Comparison of ENCODE assay signal across 24 cellular contexts in genomic region chr1:7407980-7408770, GRCh38.
DNase-seq lines count a peak whose midpoint lies in the region; ATAC-seq and TF ChIP-seq lines count a peak whose summit lies in the region.
"Had no signal": no experiment of that assay in that cellular context is flagged by ENCODE, and none has a peak within 500 bp of the region (broad histone marks: within the 10 kb centered on the region; RNA-seq: fewer than 3 reads in every experiment).

No MANE protein-coding gene starts in this region.

- intact Hi-C loops in natural killer cell (cut with micrococcal nuclease) (no loop called here), aorta (cut with DNase I) (no loop called here), MCF 10A (cut with micrococcal nuclease) (no loop called here)

- no peaks in the 10 kb centered on the region for H3K9me3 ChIP-seq in aorta (ENCODE audit: control insufficient read depth, low read length)
- H3K9me3 ChIP-seq: psoas muscle had no signal

- DNase-seq in natural killer cell treated with Interleukin-12 subunit alpha and Interleukin-12 subunit beta and Interleukin-15 and Interleukin-18, amount 100 ng/mL, for 72 hours (ENCODE audit: low spot score), result peak; percentile 39
- DNase-seq in natural killer cell (no peak), neural crest cell (ENCODE audit: low read depth, low spot score) (peak; percentile 0), aorta (peak; percentile 34 to 55), NK-92 (lab: John Stamatoyannopoulos, UW; ENCODE audit: unreplicated experiment) (no peak), MCF 10A (ENCODE audit: unreplicated experiment) (no peak)
- DNase-seq in central memory CD8-positive, alpha-beta T cell (ENCODE audit: low spot score in 2 of 2), result peak; percentile 4
- DNase-seq in activated naive CD8-positive, alpha-beta T cell treated with anti-CD3 and anti-CD28 coated beads, Interleukin-2, amount 50 U/mL, for 24 hours, result no peak
- DNase-seq: activated naive CD8-positive, alpha-beta T cell treated with anti-CD3 and anti-CD28 coated beads, Interleukin-2, amount 10 ng/mL, durations not matched to agents 7 days and 5 days; brain microvascular endothelial cell; CD8-positive, alpha-beta memory T cell; dermis blood vessel endothelial cell; DMS79; foreskin melanocyte; hippocampal formation; mesenchymal stem cell; NCI-H2029; NCI-H510A; psoas muscle; SHP77 treated with DMSO at 0.1 percent for 48 hours; stimulated activated CD4-positive, alpha-beta T cell treated with anti-CD3 and anti-CD28 coated beads, Interleukin-4, amount 100 ng/mL, for 4 hours; substantia nigra had no signal

- H3K9me3 Mint-ChIP-seq in natural killer cell treated with Interleukin-12 subunit alpha and Interleukin-12 subunit beta and Interleukin-15 and Interleukin-18, amount 100 ng/mL, for 72 hours, result no peaks in the 10 kb centered on the region
- H3K9me3 Mint-ChIP-seq in natural killer cell (no peaks in the 10 kb centered on the region), neural crest cell (no peaks in the 10 kb centered on the region), MCF 10A (ENCODE audit: unreplicated experiment) (no peaks in the 10 kb centered on the region)
- no peaks in the 10 kb centered on the region for H3K9me3 Mint-ChIP-seq in central memory CD8-positive, alpha-beta T cell
- no peaks in the 10 kb centered on the region for H3K9me3 Mint-ChIP-seq in activated naive CD8-positive, alpha-beta T cell treated with anti-CD3 and anti-CD28 coated beads, Interleukin-2, amount 50 U/mL, for 24 hours
- H3K9me3 Mint-ChIP-seq: activated naive CD8-positive, alpha-beta T cell treated with anti-CD3 and anti-CD28 coated beads, Interleukin-2, amount 10 ng/mL, durations not matched to agents 7 days and 5 days; activated T-helper 1 cell treated with anti-CD3 and anti-CD28 coated beads, Interleukin-12 subunit alpha, Interleukin-12 subunit beta, Interleukin-2, Interleukin-4 antibody, amounts not matched to agents 30 ng/mL and 10 ng/mL and 1 ng/mL, durations not matched to agents 14 hours and 24 hours and 36 hours; CD8-positive, alpha-beta memory T cell; nephron had no signal

- H3K4me1 Mint-ChIP-seq in natural killer cell treated with Interleukin-12 subunit alpha and Interleukin-12 subunit beta and Interleukin-15 and Interleukin-18, amount 100 ng/mL, for 72 hours (ENCODE audit: low read depth in 2 of 2), result no peaks in the 10 kb centered on the region
- H3K4me1 Mint-ChIP-seq in natural killer cell, result no peaks in the 10 kb centered on the region
- no peaks in the 10 kb centered on the region for H3K4me1 Mint-ChIP-seq in central memory CD8-positive, alpha-beta T cell
- no peaks in the 10 kb centered on the region for H3K4me1 Mint-ChIP-seq in neural crest cell
- no peaks in the 10 kb centered on the region for H3K4me1 Mint-ChIP-seq in activated naive CD8-positive, alpha-beta T cell treated with anti-CD3 and anti-CD28 coated beads, Interleukin-2, amount 50 U/mL, for 24 hours
- H3K4me1 Mint-ChIP-seq in MCF 10A (ENCODE audit: insufficient read depth, unreplicated experiment), result peaks cover 4% of the 10 kb centered on the region
- H3K4me1 Mint-ChIP-seq: activated naive CD8-positive, alpha-beta T cell treated with anti-CD3 and anti-CD28 coated beads, Interleukin-2, amount 10 ng/mL, durations not matched to agents 7 days and 5 days; CD8-positive, alpha-beta memory T cell had no signal

- WGBS in aorta, 2 donors, result 89% methylated on average over 23 of the region's 23 CpGs

- no peak for TF ChIP-seq CTCF in natural killer cell (IDR thresholded peaks at IDR 0.05)
- TF ChIP-seq CTCF in neural crest cell (conservative IDR thresholded peaks at IDR 0.05), result no peak
- TF ChIP-seq CTCF in MCF 10A (IDR thresholded peaks at IDR 0.05; ENCODE audit: unreplicated experiment), result no peak

- peak; percentile 11 to 55 for ATAC-seq in natural killer cell treated with Interleukin-12 subunit alpha and Interleukin-12 subunit beta and Interleukin-15 and Interleukin-18, amount 100 ng/mL, for 72 hours
- ATAC-seq in natural killer cell (no peak), aorta (ENCODE audit: low FRiP score) (no peak)
- ATAC-seq in central memory CD8-positive, alpha-beta T cell (replicated peaks; ENCODE audit: extremely low read depth, poor library complexity, severe bottlenecking), result no peak
- no peak for ATAC-seq in activated naive CD8-positive, alpha-beta T cell treated with anti-CD3 and anti-CD28 coated beads, Interleukin-2, amount 50 U/mL, for 24 hours
- ATAC-seq: psoas muscle had no signal

- no peaks in the 10 kb centered on the region for H3K27me3 ChIP-seq in aorta (ENCODE audit: control insufficient read depth in 1 of 2, insufficient read depth in 2 of 2, low read length in 1 of 2)
- H3K27me3 ChIP-seq: brain microvascular endothelial cell had no signal

- BruUV-seq in MCF 10A (replicated peaks; lab: Mats Ljungman, UMichigan), result no TSS peak

- POLR2A ChIA-PET in MCF 10A (lab: Yijun Ruan, JAX), result interaction anchor here (0.6 to 0.7 kb wide), 2 partner anchors 120 to 175 kb away, joined by 3 read pairs; no protein-coding TSS in a partner anchor

- H3K27ac ChIP-seq in aorta (ENCODE audit: low read depth in 1 of 2, low read length in 2 of 2), result no peak overlapping the region
- H3K27ac ChIP-seq: brain microvascular endothelial cell, psoas muscle had no signal

- H3K4me1 ChIP-seq in aorta (ENCODE audit: control insufficient read depth in 1 of 2, insufficient read depth in 2 of 2, low read length in 2 of 2), result no peaks in the 10 kb centered on the region
- H3K4me1 ChIP-seq: psoas muscle had no signal

- no peak overlapping the region for H3K4me3 ChIP-seq in aorta (ENCODE audit: low read length in 2 of 2)
- H3K4me3 ChIP-seq: psoas muscle had no signal

- peaks cover 0 to 3% of the 10 kb centered on the region in 2 donors for H3K27me3 Mint-ChIP-seq in natural killer cell treated with Interleukin-12 subunit alpha and Interleukin-12 subunit beta and Interleukin-15 and Interleukin-18, amount 100 ng/mL, for 72 hours
- H3K27me3 Mint-ChIP-seq in natural killer cell (ENCODE audit: low read depth in 2 of 2) (peaks cover 0 to 4% of the 10 kb centered on the region in 2 donors), neural crest cell (ENCODE audit: low read depth) (no peaks in the 10 kb centered on the region), MCF 10A (ENCODE audit: insufficient read depth, unreplicated experiment) (no peaks in the 10 kb centered on the region)
- peaks cover 35% of the 10 kb centered on the region for H3K27me3 Mint-ChIP-seq in central memory CD8-positive, alpha-beta T cell
- H3K27me3 Mint-ChIP-seq in activated naive CD8-positive, alpha-beta T cell treated with anti-CD3 and anti-CD28 coated beads, Interleukin-2, amount 50 U/mL, for 24 hours, result no peaks in the 10 kb centered on the region
- H3K27me3 Mint-ChIP-seq: activated naive CD8-positive, alpha-beta T cell treated with anti-CD3 and anti-CD28 coated beads, Interleukin-2, amount 10 ng/mL, durations not matched to agents 7 days and 5 days had no signal

- H3K27ac Mint-ChIP-seq in natural killer cell treated with Interleukin-12 subunit alpha and Interleukin-12 subunit beta and Interleukin-15 and Interleukin-18, amount 100 ng/mL, for 72 hours, result no peak overlapping the region
- H3K27ac Mint-ChIP-seq in natural killer cell (no peak overlapping the region), neural crest cell (ENCODE audit: unreplicated experiment) (no peak overlapping the region), MCF 10A (ENCODE audit: low read depth, unreplicated experiment) (no peak overlapping the region)
- no peak overlapping the region for H3K27ac Mint-ChIP-seq in central memory CD8-positive, alpha-beta T cell (ENCODE audit: low read depth)
- H3K27ac Mint-ChIP-seq in activated naive CD8-positive, alpha-beta T cell treated with anti-CD3 and anti-CD28 coated beads, Interleukin-2, amount 50 U/mL, for 24 hours, result no peak overlapping the region
- H3K27ac Mint-ChIP-seq: activated naive CD8-positive, alpha-beta T cell treated with anti-CD3 and anti-CD28 coated beads, Interleukin-2, amount 10 ng/mL, durations not matched to agents 7 days and 5 days; activated T-helper 1 cell treated with anti-CD3 and anti-CD28 coated beads, Interleukin-12 subunit alpha, Interleukin-12 subunit beta, Interleukin-2, Interleukin-4 antibody, amounts not matched to agents 30 ng/mL and 10 ng/mL and 1 ng/mL, durations not matched to agents 14 hours and 24 hours and 36 hours; CD8-positive, alpha-beta memory T cell; nephron had no signal

- CTCF ChIA-PET in MCF 10A (lab: Yijun Ruan, JAX), result interaction anchor here (0.6 kb wide), 1 partner anchor 165 kb away, joined by 3 read pairs; no protein-coding TSS in a partner anchor

- H3K4me3 Mint-ChIP-seq in natural killer cell treated with Interleukin-12 subunit alpha and Interleukin-12 subunit beta and Interleukin-15 and Interleukin-18, amount 100 ng/mL, for 72 hours, result no peak overlapping the region
- no peak overlapping the region for H3K4me3 Mint-ChIP-seq in natural killer cell
- H3K4me3 Mint-ChIP-seq in central memory CD8-positive, alpha-beta T cell, result no peak overlapping the region
- H3K4me3 Mint-ChIP-seq in neural crest cell, result no peak overlapping the region
- H3K4me3 Mint-ChIP-seq in activated naive CD8-positive, alpha-beta T cell treated with anti-CD3 and anti-CD28 coated beads, Interleukin-2, amount 50 U/mL, for 24 hours, result no peak overlapping the region
- H3K4me3 Mint-ChIP-seq in MCF 10A (ENCODE audit: unreplicated experiment), result no peak overlapping the region
- H3K4me3 Mint-ChIP-seq: activated naive CD8-positive, alpha-beta T cell treated with anti-CD3 and anti-CD28 coated beads, Interleukin-2, amount 10 ng/mL, durations not matched to agents 7 days and 5 days; activated T-helper 1 cell treated with anti-CD3 and anti-CD28 coated beads, Interleukin-12 subunit alpha, Interleukin-12 subunit beta, Interleukin-2, Interleukin-4 antibody, amounts not matched to agents 30 ng/mL and 10 ng/mL and 1 ng/mL, durations not matched to agents 14 hours and 24 hours and 36 hours; CD8-positive, alpha-beta memory T cell; nephron had no signal

- no peaks in the 10 kb centered on the region for H3K36me3 Mint-ChIP-seq in natural killer cell treated with Interleukin-12 subunit alpha and Interleukin-12 subunit beta and Interleukin-15 and Interleukin-18, amount 100 ng/mL, for 72 hours
- H3K36me3 Mint-ChIP-seq in natural killer cell (no peaks in the 10 kb centered on the region), neural crest cell (ENCODE audit: low read depth) (no peaks in the 10 kb centered on the region), MCF 10A (ENCODE audit: insufficient read depth, unreplicated experiment) (no peaks in the 10 kb centered on the region)
- peaks cover 2% of the 10 kb centered on the region for H3K36me3 Mint-ChIP-seq in central memory CD8-positive, alpha-beta T cell (ENCODE audit: insufficient read depth)
- H3K36me3 Mint-ChIP-seq in activated naive CD8-positive, alpha-beta T cell treated with anti-CD3 and anti-CD28 coated beads, Interleukin-2, amount 50 U/mL, for 24 hours (ENCODE audit: low read depth), result no peaks in the 10 kb centered on the region
- H3K36me3 Mint-ChIP-seq: activated naive CD8-positive, alpha-beta T cell treated with anti-CD3 and anti-CD28 coated beads, Interleukin-2, amount 10 ng/mL, durations not matched to agents 7 days and 5 days; CD8-positive, alpha-beta memory T cell had no signal

- no peaks in the 10 kb centered on the region for H3K36me3 ChIP-seq in aorta (ENCODE audit: control insufficient read depth in 1 of 2, insufficient read depth in 2 of 2, low read length in 1 of 2)
- H3K36me3 ChIP-seq: brain microvascular endothelial cell had no signal

Comparison
In these comparisons a context has a peak if more than half of its experiments do, and no peak if none do; other contexts are left out.
1. ATAC-seq: peak in natural killer cell treated with Interleukin-12 subunit alpha and Interleukin-12 subunit beta and Interleukin-15 and Interleukin-18, amount 100 ng/mL, for 72 hours (2 of 2); none in natural killer cell (0 of 3), central memory CD8-positive, alpha-beta T cell (single experiment), aorta (single experiment) and activated naive CD8-positive, alpha-beta T cell treated with anti-CD3 and anti-CD28 coated beads, Interleukin-2, amount 50 U/mL, for 24 hours (single experiment).
2. DNase-seq: peak in natural killer cell treated with Interleukin-12 subunit alpha and Interleukin-12 subunit beta and Interleukin-15 and Interleukin-18, amount 100 ng/mL, for 72 hours (single experiment), central memory CD8-positive, alpha-beta T cell (2 of 2), neural crest cell (single experiment) and aorta (2 of 2); none in natural killer cell (single experiment), activated naive CD8-positive, alpha-beta T cell treated with anti-CD3 and anti-CD28 coated beads, Interleukin-2, amount 50 U/mL, for 24 hours (single experiment), NK-92 (single experiment) and MCF 10A (single experiment).